ENCODE assay signal across 6 cellular contexts in genomic region chr16:72222503-72222902, GRCh38. TPM values are rescaled to one million over a fixed set of nuclear protein-coding genes. Genes with fewer than 3 reads are reported as not detected.
"Had no signal": no experiment of that assay in that cellular context is flagged by ENCODE, and none has a peak within 500 bp of the region (broad histone marks: within the 10 kb centered on the region; RNA-seq: fewer than 3 reads in every experiment).

No MANE protein-coding gene starts in this region.

- H3K4me3 Mint-ChIP-seq: IgD-negative memory B cell had no signal

- H3K9ac ChIP-seq: KMS-11 had no signal

- H3K27ac ChIP-seq: HL-60, KMS-11 had no signal

- H3K27me3 Mint-ChIP-seq: IgD-negative memory B cell had no signal

- H3K4me2 ChIP-seq: KMS-11 had no signal

- H3K4me1 Mint-ChIP-seq: IgD-negative memory B cell had no signal

- H3K27ac Mint-ChIP-seq: IgD-negative memory B cell had no signal

- DNase-seq: IMR-90, KBM-7, KG1 had no signal

RNA-seq across cellular contexts. Expression of gene PMFBP1, which starts 50.5 kb away (rescaled TPM):
- polyA plus RNA-seq: IMR-90 had no signal
